In the genomic region with DNA sequence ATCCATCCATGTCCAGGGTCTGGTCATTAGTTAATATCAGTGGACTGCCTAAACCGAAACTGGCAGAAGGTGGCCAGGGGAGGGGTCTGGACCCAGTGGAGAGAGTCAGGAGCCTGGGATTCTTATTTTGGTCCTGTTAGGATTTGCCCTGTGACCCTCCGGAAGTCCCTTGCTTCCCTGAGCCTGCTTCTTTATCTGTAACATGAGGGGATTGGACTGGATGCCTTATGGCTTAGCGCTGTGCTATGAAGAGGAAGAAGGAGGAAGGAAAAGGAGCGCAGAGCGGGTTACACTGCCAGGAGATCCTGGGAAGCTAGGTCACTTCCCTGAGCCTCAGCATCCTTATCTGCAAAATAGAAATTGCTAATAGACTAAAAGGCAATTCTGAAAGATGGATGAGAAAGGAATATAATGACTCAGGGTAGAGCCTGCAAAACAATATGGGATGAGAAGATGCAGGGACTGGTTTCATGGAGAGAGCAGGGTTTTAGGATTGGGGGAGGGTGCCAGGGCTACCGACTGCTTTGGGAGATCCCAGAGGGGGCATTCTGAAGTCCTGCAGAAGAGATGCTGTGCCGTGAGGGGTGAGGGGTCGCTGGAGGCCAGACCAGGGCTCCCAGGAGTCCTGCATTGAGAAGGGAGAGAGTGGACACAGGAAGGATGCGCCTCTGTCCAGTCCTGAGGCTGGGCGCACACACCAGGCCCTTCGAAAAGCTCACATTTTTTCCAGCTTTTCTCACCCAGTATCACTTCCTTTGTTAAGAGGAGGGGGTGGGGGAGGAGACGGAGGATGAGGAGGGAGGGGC, we compare ENCODE assay signal across 1 cellular context.
TF ChIP-seq lines count a peak whose summit lies in the region.

No MANE protein-coding gene starts in this region.

TF ChIP-seq in HCT116, 20 proteins besides CTCF, POLR2A, EP300 and RAD21 (continued from another document):
- TF ChIP-seq ATF3 (IDR thresholded peaks at IDR 0.05) (no peak), ZNF274 (IDR thresholded peaks at IDR 0.05; ENCODE audit: low read depth, low read length) (no peak), EGR1 (IDR thresholded peaks at IDR 0.05; ENCODE audit: low read depth) (no peak), SP1 (IDR thresholded peaks at IDR 0.05; ENCODE audit: low read depth) (no peak), JUND (IDR thresholded peaks at IDR 0.05) (no peak), YY1 (IDR thresholded peaks at IDR 0.05; ENCODE audit: extremely low read depth, insufficient replicate concordance, low read depth, low read length) (no peak), SIN3A (IDR thresholded peaks at IDR 0.05; ENCODE audit: low read depth) (no peak), CBX3 (IDR thresholded peaks at IDR 0.05; ENCODE audit: low read depth) (no peak), EZH2phosphoT487 (IDR thresholded peaks at IDR 0.05; ENCODE audit: borderline replicate concordance) (no peak)
- TF ChIP-seq, protein P1, sequence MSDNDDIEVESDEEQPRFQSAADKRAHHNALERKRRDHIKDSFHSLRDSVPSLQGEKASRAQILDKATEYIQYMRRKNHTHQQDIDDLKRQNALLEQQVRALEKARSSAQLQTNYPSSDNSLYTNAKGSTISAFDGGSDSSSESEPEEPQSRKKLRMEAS (IDR thresholded peaks at IDR 0.05), result no peak
